24 cellular contexts compared by ENCODE assay signal in the genomic region with DNA sequence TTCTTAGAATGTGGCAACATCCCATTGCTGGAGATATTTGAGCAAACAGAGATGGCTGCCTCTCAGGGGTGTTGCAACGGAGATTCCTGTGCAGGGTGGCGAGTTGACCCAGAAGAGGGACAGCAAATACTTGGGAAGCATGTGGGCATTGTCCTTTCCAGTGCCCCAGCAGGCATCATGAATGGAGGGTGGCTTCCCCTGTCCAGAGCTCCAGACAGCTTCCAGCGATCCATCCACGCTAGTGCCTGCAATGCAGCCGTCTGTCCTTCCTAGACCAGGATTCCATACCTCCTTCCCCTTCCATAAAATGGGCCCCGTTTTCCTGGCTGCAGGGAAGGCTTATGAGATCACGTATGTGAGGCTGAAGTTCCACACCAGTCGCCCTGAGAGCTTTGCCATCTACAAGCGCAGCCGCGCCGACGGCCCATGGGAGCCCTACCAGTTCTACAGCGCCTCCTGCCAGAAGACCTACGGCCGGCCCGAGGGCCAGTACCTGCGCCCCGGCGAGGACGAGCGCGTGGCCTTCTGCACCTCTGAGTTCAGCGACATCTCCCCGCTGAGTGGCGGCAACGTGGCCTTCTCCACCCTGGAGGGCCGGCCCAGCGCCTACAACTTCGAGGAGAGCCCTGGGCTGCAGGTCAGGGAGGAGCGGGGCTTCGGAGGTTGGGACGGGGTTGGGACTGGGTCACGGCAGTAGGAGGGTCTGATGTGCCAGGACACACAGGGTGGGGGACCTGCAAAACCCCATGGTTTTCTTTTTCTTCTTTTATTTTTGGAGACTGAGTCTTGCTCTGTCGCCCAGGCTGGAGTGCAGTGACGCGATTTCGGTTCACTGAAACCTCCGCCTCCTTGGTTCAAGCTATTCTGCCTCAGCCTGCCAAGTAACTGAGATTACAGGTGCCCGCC. TPM values are rescaled to one million over a fixed set of nuclear protein-coding genes. Genes with fewer than 3 reads are reported as not detected.
"Had no signal": no experiment of that assay in that cellular context is flagged by ENCODE, and none has a peak within 500 bp of the region (broad histone marks: within the 10 kb centered on the region; RNA-seq: fewer than 3 reads in every experiment).

No MANE protein-coding gene starts in this region.

- H3K27me3 ChIP-seq: ovary, right atrium auricular region, tibial nerve, upper lobe of left lung, vagina had no signal

- H3K27ac ChIP-seq: left lung, lower lobe of right lung, neutrophil, ovary, right atrium auricular region, spleen, tibial nerve, upper lobe of left lung, vagina had no signal

- FAIRE-seq: islet of Langerhans, kidney, small intestine had no signal

- H3K4me1 ChIP-seq: left lung, lower lobe of right lung, right atrium auricular region, spleen, tibial nerve, upper lobe of left lung, vagina had no signal

- H3K4me3 ChIP-seq: left lung, lower lobe of right lung, ovary, right atrium auricular region, spleen, tibial nerve, upper lobe of left lung, vagina had no signal

- DNase-seq: hypothalamus; immature natural killer cell; kidney; left colon; lower lobe of right lung; mammary epithelial cell; mesenchymal stem cell; naive thymus-derived CD8-positive, alpha-beta T cell; occipital lobe; ovary; small intestine; spleen; stimulated activated CD4-positive, alpha-beta T cell treated with anti-CD3 and anti-CD28 coated beads, Interleukin-4, amount 100 ng/mL, for 24 hours; stimulated activated naive CD4-positive, alpha-beta T cell had no signal

- ATAC-seq: left colon; left lung; lower lobe of right lung; naive thymus-derived CD8-positive, alpha-beta T cell; sciatic nerve; stimulated activated effector memory CD8-positive, alpha-beta T cell treated with anti-CD3 and anti-CD28 coated beads, Interleukin-12 subunit alpha, Interleukin-12 subunit beta, amount 100 ng/mL, for 72 hours had no signal

- H3K9me3 ChIP-seq: left lung, lower lobe of right lung, neutrophil, ovary, right atrium auricular region, spleen, upper lobe of left lung, vagina had no signal

- H3K36me3 ChIP-seq: left lung, lower lobe of right lung, neutrophil, ovary, right atrium auricular region, spleen, tibial nerve, upper lobe of left lung, vagina had no signal

RNA-seq across cellular contexts. Expression of gene LAMC3, which starts 17.2 kb away (rescaled TPM):
- total RNA-seq: mammary epithelial cell, pulmonary artery endothelial cell had no signal
- polyA plus RNA-seq: immature natural killer cell had no signal
